ENCODE assay signal across 9 cellular contexts in the genomic region with DNA sequence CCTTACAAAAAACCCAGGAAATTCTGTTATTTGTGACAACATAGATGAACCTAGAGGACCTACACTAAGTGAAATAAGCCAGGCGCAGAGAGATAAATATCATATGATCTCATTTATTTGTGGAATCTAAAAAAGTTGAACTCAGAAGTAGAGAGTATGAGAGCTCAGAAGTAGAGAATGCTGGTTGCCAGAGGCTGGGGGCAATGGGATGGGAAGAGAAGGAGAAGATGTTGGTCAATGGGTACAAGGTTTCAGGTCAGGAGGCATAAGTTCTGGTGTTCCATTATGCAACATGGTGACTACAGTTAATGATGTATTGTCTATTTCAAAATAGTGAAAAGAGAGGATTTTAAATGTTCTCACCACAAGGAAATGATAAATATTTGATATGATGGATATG.
"Had no signal": no experiment of that assay in that cellular context is flagged by ENCODE, and none has a peak within 500 bp of the region (broad histone marks: within the 10 kb centered on the region; RNA-seq: fewer than 3 reads in every experiment).

No MANE protein-coding gene starts in this region.

- H3K36me3 ChIP-seq: HAP-1 had no signal

- ATAC-seq: GM23338, HCT116 had no signal

- H3K4me1 ChIP-seq: HAP-1 had no signal

- H3K9ac ChIP-seq: GM23248 had no signal

- DNase-seq: GM23248, GOT3, H7, H9, HCEC 1CT, HFFc6 had no signal

- H3K9me3 ChIP-seq: HAP-1 had no signal

- H3K4me3 ChIP-seq: GM23248, GM23338, HAP-1 had no signal

- H3K27ac ChIP-seq: GM23248 had no signal

- H3K4me2 ChIP-seq: GM23338 had no signal

- H2AFZ ChIP-seq: GM23248, GM23338 had no signal
